15 cellular contexts compared by ENCODE assay signal in the genomic region with DNA sequence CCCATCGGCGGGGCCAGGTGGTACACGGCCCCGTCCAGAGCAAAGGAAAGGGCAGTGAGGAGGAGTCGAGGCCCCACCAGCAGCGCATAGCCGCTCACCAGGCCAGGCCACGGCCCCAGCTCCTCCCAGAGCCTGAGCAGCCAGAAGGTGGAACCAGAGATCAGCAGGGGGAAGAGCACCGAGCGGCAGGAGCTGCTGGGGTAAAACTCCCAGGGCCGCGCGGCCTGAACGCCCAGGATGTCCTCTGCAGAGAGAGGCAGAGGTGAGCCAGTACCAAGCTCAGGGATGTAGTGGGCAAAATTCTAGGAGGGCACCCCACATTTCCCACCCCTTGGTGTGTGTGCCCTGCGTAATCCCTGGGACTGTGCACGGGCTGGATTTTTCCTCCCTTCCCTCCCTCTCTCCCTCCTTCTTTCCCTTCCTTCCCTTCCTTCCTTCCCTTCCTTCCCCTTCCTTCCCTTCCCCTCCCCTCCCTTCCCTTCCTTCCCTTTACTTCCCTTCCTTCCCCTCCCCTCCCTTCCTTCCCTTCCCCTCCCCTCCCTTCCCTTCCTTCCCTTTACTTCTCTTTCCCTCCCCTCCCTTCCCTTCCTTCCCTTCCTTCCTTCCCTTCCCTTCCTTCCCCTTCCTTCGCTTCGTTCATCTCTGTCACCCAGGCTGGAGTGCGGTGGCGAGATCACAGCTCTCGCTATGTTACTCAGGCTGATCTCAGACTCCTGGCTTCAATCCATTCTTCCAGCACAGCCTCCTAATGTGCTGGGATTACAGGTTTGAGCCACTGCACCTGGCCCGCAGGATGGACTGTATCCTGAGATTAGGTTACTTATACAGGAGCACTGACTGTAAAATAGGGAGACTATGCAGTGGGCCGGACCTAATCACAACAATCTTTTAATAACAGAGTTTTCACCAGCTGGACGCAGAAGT. TPM values are rescaled to one million over a fixed set of nuclear protein-coding genes. Genes with fewer than 3 reads are reported as not detected.
A peak's percentile ranks its signal among the peaks of the same experiment; 100 is the strongest.
DNase-seq lines count a peak whose midpoint lies in the region; ATAC-seq, FAIRE-seq and TF ChIP-seq lines count a peak whose summit lies in the region.
"Had no signal": no experiment of that assay in that cellular context is flagged by ENCODE, and none has a peak within 500 bp of the region (broad histone marks: within the 10 kb centered on the region; RNA-seq: fewer than 3 reads in every experiment).

No MANE protein-coding gene starts in this region.

- peaks cover 7% of the 10 kb centered on the region for H3K4me1 Mint-ChIP-seq in astrocyte (ENCODE audit: low read depth, unreplicated experiment)
- H3K4me1 Mint-ChIP-seq in activated naive CD4-positive, alpha-beta T cell treated with anti-CD3 and anti-CD28 coated beads for 36 hours (ENCODE audit: low read depth), result peaks cover 12% of the 10 kb centered on the region

- H3K36me3 ChIP-seq in astrocyte (ENCODE audit: insufficient read depth, low read length), result no peaks in the 10 kb centered on the region
- H3K36me3 ChIP-seq in right lobe of liver, result no peaks in the 10 kb centered on the region
- H3K36me3 ChIP-seq: ovary had no signal

- H3K9me3 ChIP-seq in astrocyte (ENCODE audit: insufficient read depth, low read depth, low read length) (no peaks in the 10 kb centered on the region), right lobe of liver (no peaks in the 10 kb centered on the region)
- H3K9me3 ChIP-seq: ovary, tibial artery had no signal

- H3K9ac ChIP-seq in astrocyte (ENCODE audit: low read length), result no peak overlapping the region

- H3K4me3 ChIP-seq in astrocyte (ENCODE audit: insufficient read depth, low read depth, low read length) (no peak overlapping the region), right lobe of liver (no peak overlapping the region)
- H3K4me3 ChIP-seq: ovary, tibial artery had no signal

- peak overlapping the region; percentile 34 for H2AFZ ChIP-seq in astrocyte (ENCODE audit: low read depth, low read length)

- peaks cover 32% of the 10 kb centered on the region for H3K27me3 Mint-ChIP-seq in astrocyte (ENCODE audit: low read depth, unreplicated experiment)
- H3K27me3 Mint-ChIP-seq in activated naive CD4-positive, alpha-beta T cell treated with anti-CD3 and anti-CD28 coated beads for 36 hours (ENCODE audit: low read depth), result no peaks in the 10 kb centered on the region
- H3K27me3 Mint-ChIP-seq: activated naive CD8-positive, alpha-beta T cell had no signal

- no peak overlapping the region for H3K4me3 Mint-ChIP-seq in astrocyte (ENCODE audit: unreplicated experiment)
- H3K4me3 Mint-ChIP-seq in activated naive CD4-positive, alpha-beta T cell treated with anti-CD3 and anti-CD28 coated beads for 36 hours, result no peak overlapping the region
- H3K4me3 Mint-ChIP-seq: activated naive CD8-positive, alpha-beta T cell had no signal

- 65% methylated on average over 14 of the region's 24 CpGs for WGBS in right lobe of liver (ENCODE audit: insufficient coverage, low coverage, low lambda C conversion rate, missing lambda C conversion rate)

- H3K27ac ChIP-seq in astrocyte (ENCODE audit: low read depth, low read length) (no peak overlapping the region), right lobe of liver (no peak overlapping the region)
- H3K27ac ChIP-seq: ovary, tibial artery had no signal

- DNase-seq in D341Med (ENCODE audit: low spot score) (peak; percentile 65), HT1080 (ENCODE audit: low read depth) (peak; percentile 31), astrocyte (ENCODE audit: low read depth) (no peak), right lobe of liver (no peak), NCI-H2029 treated with DMSO at 0.1 percent for 48 hours (lab: John Stamatoyannopoulos, UW) (no peak)
- DNase-seq in effector CD8-positive, alpha-beta T cell (lab: John Stamatoyannopoulos, UW), result no peak
- DNase-seq in activated naive CD4-positive, alpha-beta T cell treated with anti-CD3 and anti-CD28 coated beads for 36 hours, result no peak
- DNase-seq: activated CD4-positive, alpha-beta T cell treated with anti-CD3 and anti-CD28 coated beads for 48 hours; DMS79 treated with DMSO at 0.1 percent for 48 hours; GOT3; NCI-H1436; ovary; tibial artery had no signal

- intact Hi-C loops in right lobe of liver (cut with DNase I), result loop anchor here in 1 of 2 donors (10.0 kb wide), 1 partner anchor 84 kb away; a partner anchor contains a TSS
- intact Hi-C loops in activated naive CD4-positive, alpha-beta T cell treated with anti-CD3 and anti-CD28 coated beads for 36 hours (cut with micrococcal nuclease), result no loop called here

- peak; percentile 13 to 42 (median 26) for ATAC-seq in right lobe of liver
- ATAC-seq in HG03442 (IDR thresholded peaks at IDR 0.05; ENCODE audit: unreplicated experiment), result no peak

- CTCF ChIA-PET in activated naive CD4-positive, alpha-beta T cell treated with anti-CD3 and anti-CD28 coated beads for 36 hours (lab: Charles Lee), result no interaction called here

- FAIRE-seq in astrocyte (lab: Jason Lieb, UNC), result no peak

- H3K79me2 ChIP-seq in astrocyte (ENCODE audit: insufficient read depth, low read length), result peaks cover 7% of the 10 kb centered on the region

- H3K4me1 ChIP-seq in astrocyte (ENCODE audit: insufficient read depth, low read length) (peaks cover 2% of the 10 kb centered on the region), right lobe of liver (peaks cover 0 to 2% (median under 1%) of the 10 kb centered on the region in 4 donors)

- TF ChIP-seq CTCF in astrocyte (IDR thresholded peaks at IDR 0.05; ENCODE audit: insufficient read depth, low read depth, low read length) (no peak), right lobe of liver (IDR thresholded peaks at IDR 0.05) (no peak)

- peaks cover 2% of the 10 kb centered on the region for H3K27me3 ChIP-seq in astrocyte (ENCODE audit: insufficient read depth, low read length)
- H3K27me3 ChIP-seq in right lobe of liver, result no peaks in the 10 kb centered on the region
- H3K27me3 ChIP-seq: ovary, tibial artery had no signal

- peaks cover 2% of the 10 kb centered on the region for H3K36me3 Mint-ChIP-seq in astrocyte (ENCODE audit: low read depth, unreplicated experiment)
- H3K36me3 Mint-ChIP-seq in activated naive CD4-positive, alpha-beta T cell treated with anti-CD3 and anti-CD28 coated beads for 36 hours (ENCODE audit: low read depth), result peaks cover 3% of the 10 kb centered on the region
- H3K36me3 Mint-ChIP-seq: activated naive CD8-positive, alpha-beta T cell had no signal

- H3K27ac Mint-ChIP-seq in astrocyte (ENCODE audit: unreplicated experiment), result no peak overlapping the region
- H3K27ac Mint-ChIP-seq in activated naive CD4-positive, alpha-beta T cell treated with anti-CD3 and anti-CD28 coated beads for 36 hours, result no peak overlapping the region
- H3K27ac Mint-ChIP-seq: activated naive CD8-positive, alpha-beta T cell had no signal

- no peak for TF ChIP-seq POLR2A in right lobe of liver (IDR thresholded peaks at IDR 0.05)

- no peaks in the 10 kb centered on the region for H3K9me3 Mint-ChIP-seq in astrocyte (ENCODE audit: unreplicated experiment)
- H3K9me3 Mint-ChIP-seq in activated naive CD4-positive, alpha-beta T cell treated with anti-CD3 and anti-CD28 coated beads for 36 hours, result no peaks in the 10 kb centered on the region

- H3K4me2 ChIP-seq in astrocyte (ENCODE audit: low read length), result no peak overlapping the region

- peaks cover 2% of the 10 kb centered on the region for H4K20me1 ChIP-seq in astrocyte (ENCODE audit: insufficient read depth, low read length)

RNA-seq across cellular contexts. Expression of a gene that starts 6.4 kb away (rescaled TPM):
- 118 and 133 TPM in 2 replicates for total RNA-seq in HT1080 (2014; rRNA removed; shearing (Covaris generic))
- 193 and 212 TPM in 2 replicates for polyA plus RNA-seq in HT1080 (2015; cell fraction: cytosol; rRNA removed)
- polyA plus RNA-seq in HT1080 (2015; cell fraction: nucleus; rRNA removed), result 143 and 146 TPM in 2 replicates
- total RNA-seq in astrocyte (81.8 and 90.6 TPM in 2 replicates), right lobe of liver (10 to 100 TPM; 12.9 to 24.6 (median 19.1) TPM)
- 10 to 100 TPM; 91.7 to 98.3 TPM for total RNA-seq in activated naive CD4-positive, alpha-beta T cell treated with anti-CD3 and anti-CD28 coated beads for 36 hours

RNA-seq across cellular contexts. Expression of a gene that starts 19.9 kb away (rescaled TPM):
- total RNA-seq in HT1080 (2014; rRNA removed; shearing (Covaris generic)), result 0.67 and 0.98 TPM in 2 replicates
- polyA plus RNA-seq in HT1080 (2015; cell fraction: cytosol; rRNA removed), result 3.3 and 5.5 TPM in 2 replicates
- 9.7 and 13.8 TPM in 2 replicates for polyA plus RNA-seq in HT1080 (2015; cell fraction: nucleus; rRNA removed)
- total RNA-seq in astrocyte (0.48 and 0.54 TPM in 2 replicates), right lobe of liver (1 to 10 TPM; 1.2 to 2.8 (median 2.4) TPM)
- under 1 TPM; 0.12 to 0.26 TPM for total RNA-seq in activated naive CD4-positive, alpha-beta T cell treated with anti-CD3 and anti-CD28 coated beads for 36 hours

Comparison
In these comparisons a context has a peak if more than half of its experiments do, and no peak if none do; other contexts are left out.
1. DNase-seq: peak in D341Med (single experiment) and HT1080 (single experiment); none in astrocyte (single experiment), right lobe of liver (0 of 3), effector CD8-positive, alpha-beta T cell (single experiment), activated naive CD4-positive, alpha-beta T cell treated with anti-CD3 and anti-CD28 coated beads for 36 hours (single experiment) and NCI-H2029 treated with DMSO at 0.1 percent for 48 hours (single experiment).